In genomic region chr5:32174011-32174866, GRCh38 we compare ENCODE assay signal across 8 cellular contexts. TPM values are rescaled to one million over a fixed set of nuclear protein-coding genes. Genes with fewer than 3 reads are reported as not detected.
A peak's percentile ranks its signal among the peaks of the same experiment; 100 is the strongest.
DNase-seq lines count a peak whose midpoint lies in the region; ATAC-seq and TF ChIP-seq lines count a peak whose summit lies in the region.

Gene GOLPH3, minus strand, starts transcription at chr5:32174319. Its CDS starts 285 bp downstream, at chr5:32174034.

- H3K27ac ChIP-seq in SK-N-MC (peak within 1 kb of the TSS; percentile 93), suprapubic skin (peak within 1 kb of the TSS; percentile 100)

- no peaks in the 10 kb centered on the region for H3K27me3 ChIP-seq in suprapubic skin

- H3K4me1 ChIP-seq in suprapubic skin: peaks cover 34% of the 10 kb centered on the region

- H3K27me3 Mint-ChIP-seq in activated naive CD4-positive, alpha-beta T cell treated with anti-CD3 and anti-CD28 coated beads, Interleukin-2, amount 10 ng/mL, durations not matched to agents 7 days and 5 days: peaks cover 12% of the 10 kb centered on the region

- H3K36me3 ChIP-seq in SK-N-MC (ENCODE audit: insufficient read depth, low read length) (peaks cover 19% of the 10 kb centered on the region), suprapubic skin (no peaks in the 10 kb centered on the region)

- peak; percentile 79 for ATAC-seq in HG02588 (IDR thresholded peaks at IDR 0.05; ENCODE audit: unreplicated experiment)

- H3K36me3 Mint-ChIP-seq in activated naive CD4-positive, alpha-beta T cell treated with anti-CD3 and anti-CD28 coated beads, Interleukin-2, amount 10 ng/mL, durations not matched to agents 7 days and 5 days: peaks cover 36% of the 10 kb centered on the region

- H3K4me1 Mint-ChIP-seq in activated naive CD4-positive, alpha-beta T cell treated with anti-CD3 and anti-CD28 coated beads, Interleukin-2, amount 10 ng/mL, durations not matched to agents 7 days and 5 days: peaks cover 43% of the 10 kb centered on the region

- DNase-seq in NCI-H1048 (lab: John Stamatoyannopoulos, UW) (peak; percentile 58), SK-N-MC (ENCODE audit: low read depth, low spot score) (no peak), germinal center (ENCODE audit: low spot score) (peak; percentile 91), occipital lobe (lab: John Stamatoyannopoulos, UW) (peak; percentile 87), suprapubic skin (ENCODE audit: low spot score in 2 of 2) (peak; percentile 97)
- DNase-seq in activated naive CD4-positive, alpha-beta T cell treated with anti-CD3 and anti-CD28 coated beads, Interleukin-2, amount 10 ng/mL, durations not matched to agents 7 days and 5 days: peak; percentile 95

- H3K9me3 Mint-ChIP-seq in activated naive CD4-positive, alpha-beta T cell treated with anti-CD3 and anti-CD28 coated beads, Interleukin-2, amount 10 ng/mL, durations not matched to agents 7 days and 5 days: no peaks in the 10 kb centered on the region

- TF ChIP-seq EP300 in suprapubic skin (IDR thresholded peaks at IDR 0.05): no peak

- peak; percentile 59 to 95 for TF ChIP-seq POLR2A in suprapubic skin (IDR thresholded peaks at IDR 0.05)

- H3K4me3 Mint-ChIP-seq in activated naive CD4-positive, alpha-beta T cell treated with anti-CD3 and anti-CD28 coated beads, Interleukin-2, amount 10 ng/mL, durations not matched to agents 7 days and 5 days: peak within 1 kb of the TSS; percentile 98

- under 1% methylated on average over 36 of the region's 85 CpGs for WGBS in suprapubic skin

- CTCF ChIA-PET in activated naive CD4-positive, alpha-beta T cell treated with anti-CD3 and anti-CD28 coated beads, Interleukin-2, amount 10 ng/mL, durations not matched to agents 7 days and 5 days (lab: Charles Lee): interaction anchor here (1.7 kb wide), 1 partner anchor 155 kb away, joined by 6 read pairs; no protein-coding TSS in a partner anchor

- peak within 1 kb of the TSS; percentile 99 for H3K9ac ChIP-seq in SK-N-MC (ENCODE audit: insufficient read length)

- TF ChIP-seq CTCF in suprapubic skin (IDR thresholded peaks at IDR 0.05): peak in 1 of 2 donors; percentile 10

- H3K4me3 ChIP-seq in GM08714 (ENCODE audit: low read length): peak within 1 kb of the TSS; percentile 96
- peak within 1 kb of the TSS; percentile 88 for H3K4me3 ChIP-seq in SK-N-MC
- H3K4me3 ChIP-seq in suprapubic skin: peak within 1 kb of the TSS; percentile 99

- H3K9me3 ChIP-seq in SK-N-MC (ENCODE audit: low read depth, low read length): no peaks in the 10 kb centered on the region
- H3K9me3 ChIP-seq in suprapubic skin: no peaks in the 10 kb centered on the region

- peak within 1 kb of the TSS; percentile 98 for H3K27ac Mint-ChIP-seq in activated naive CD4-positive, alpha-beta T cell treated with anti-CD3 and anti-CD28 coated beads, Interleukin-2, amount 10 ng/mL, durations not matched to agents 7 days and 5 days

RNA-seq across cellular contexts. Expression of gene GOLPH3, which starts in this region (rescaled TPM):
- total RNA-seq in occipital lobe: 69.7 TPM
- 10 to 100 TPM; 44.8 to 70.3 (median 58.9) TPM for total RNA-seq in suprapubic skin
